Comparison of ENCODE assay signal across 8 cellular contexts in the genomic region with DNA sequence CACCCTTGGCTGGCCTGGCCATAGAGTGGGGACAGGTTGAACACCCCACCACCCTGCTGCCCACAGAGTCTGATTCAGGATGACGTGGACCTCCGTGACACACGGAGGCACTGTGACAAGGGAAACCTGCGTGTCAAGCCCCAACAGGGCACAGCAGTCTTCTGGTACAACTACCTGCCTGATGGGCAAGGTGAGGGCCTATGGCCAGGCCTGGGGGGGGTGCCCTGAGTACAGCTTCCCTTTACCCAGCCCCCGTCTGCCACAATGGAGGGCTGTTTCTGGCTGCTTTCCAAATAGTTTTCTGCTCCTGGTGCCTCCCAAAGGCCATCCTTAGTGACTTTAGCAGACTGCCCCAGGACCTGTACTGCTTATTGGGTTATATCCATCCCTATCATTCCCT. TPM values are rescaled to one million over a fixed set of nuclear protein-coding genes. Genes with fewer than 3 reads are reported as not detected.
DNase-seq lines count a peak whose midpoint lies in the region; ATAC-seq and TF ChIP-seq lines count a peak whose summit lies in the region.

No MANE protein-coding gene starts in this region.

- peak overlapping the region; percentile 99; the same call in 1 of the 2 replicates for H3K9ac ChIP-seq in SU-DHL-6 (ENCODE audit: low read length)

- peaks cover 9% of the 10 kb centered on the region for H3K4me1 ChIP-seq in GM23338 (ENCODE audit: insufficient read depth)

- H3F3A ChIP-seq in GM23338 (replicated peaks; ENCODE audit: low read depth) (0 out of 2 replicates have a peak, but pooled peaks cover 5% of the 10 kb centered on the region), SU-DHL-6 (ENCODE audit: insufficient read depth) (peaks cover 7% of the 10 kb centered on the region; the same call in 1 of the 2 replicates)

- H3K27ac Mint-ChIP-seq in GM23338 = no peak overlapping the region

- DNase-seq in GM23338 (ENCODE audit: low spot score) (no peak), fibroblast of the aortic adventitia (ENCODE audit: low read depth) (no peak), NCI-H2107 (lab: John Stamatoyannopoulos, UW) (no peak), 8988T (no peak), activated gamma-delta T cell treated with Interleukin-2 at 50 U/mL for 16 hours (no peak)
- DNase-seq in stimulated activated CD4-positive, alpha-beta T cell treated with anti-CD3 and anti-CD28 coated beads, Interleukin-15, amount 100 ng/mL, for 24 hours = no peak

- H3K27me3 Mint-ChIP-seq in GM23338 (ENCODE audit: insufficient read depth, low read depth, poor library complexity) = peaks cover 12% of the 10 kb centered on the region

- no peak for TF ChIP-seq CTCF in GM23338 (conservative IDR thresholded peaks at IDR 0.05; ENCODE audit: low read depth in 2 of 2)
- TF ChIP-seq CTCF in SU-DHL-6 (IDR thresholded peaks at IDR 0.05; ENCODE audit: insufficient read depth, low read length, poor library complexity, severe bottlenecking) = no peak
- no peak for TF ChIP-seq CTCF in fibroblast of the aortic adventitia (IDR thresholded peaks at IDR 0.05; ENCODE audit: insufficient read depth, low read length)

- H3K36me3 ChIP-seq in GM23338 (ENCODE audit: insufficient read depth) = no peaks in the 10 kb centered on the region
- H3K36me3 ChIP-seq in SU-DHL-6 (ENCODE audit: low read length) = no peaks in the 10 kb centered on the region

- H3K4me2 ChIP-seq in GM23338 (peak overlapping the region; percentile 95), SU-DHL-6 (ENCODE audit: low read depth, low read length, poor library complexity, severe bottlenecking) (peak overlapping the region; percentile 66)

- H3K4me3 Mint-ChIP-seq in GM23338 = peak overlapping the region; percentile 98

- peak overlapping the region; percentile 99 for H3K4me3 ChIP-seq in GM23338
- H3K4me3 ChIP-seq in SU-DHL-6 (ENCODE audit: insufficient read depth, low read length, poor library complexity, severe bottlenecking) = no peak overlapping the region
- H3K4me3 ChIP-seq in fibroblast of the aortic adventitia (ENCODE audit: low read depth, low read length) = peak overlapping the region; percentile 90
- peak overlapping the region in 4 of 7 experiments; percentile 39 to 74 (median 60) for H3K4me3 ChIP-seq in skin epidermis

- no peaks in the 10 kb centered on the region for H3K27me3 ChIP-seq in GM23338 (ENCODE audit: insufficient read depth)
- H3K27me3 ChIP-seq in SU-DHL-6 (ENCODE audit: low read length) = no peaks in the 10 kb centered on the region

- H3K4me1 Mint-ChIP-seq in GM23338 = peaks cover 15% of the 10 kb centered on the region

- H3K9me3 ChIP-seq in SU-DHL-6 (ENCODE audit: insufficient read depth, low read length) = no peaks in the 10 kb centered on the region

- H2AFZ ChIP-seq in GM23338 = no peak overlapping the region; the same call in 1 of the 2 replicates
- no peak overlapping the region for H2AFZ ChIP-seq in SU-DHL-6 (ENCODE audit: low read depth, low read length, severe bottlenecking)

- peaks cover 3% of the 10 kb centered on the region; the same call in 2 of the 3 replicates for H3K9me3 Mint-ChIP-seq in GM23338

- H3K36me3 Mint-ChIP-seq in GM23338 (ENCODE audit: low read depth) = peaks cover 14% of the 10 kb centered on the region

- H3K9me2 ChIP-seq in GM23338 (ENCODE audit: insufficient read depth) (no peaks in the 10 kb centered on the region; the same call in 1 of the 2 replicates), SU-DHL-6 (replicated peaks; ENCODE audit: insufficient read depth, low read length) (no peaks in the 10 kb centered on the region)

- no peak for ATAC-seq in GM23338

- H4K20me1 ChIP-seq in GM23338 (replicated peaks; ENCODE audit: insufficient read depth) = peaks cover 18% of the 10 kb centered on the region
- H4K20me1 ChIP-seq in SU-DHL-6 (ENCODE audit: low read depth, low read length) = peaks cover 6% of the 10 kb centered on the region; the same call in 1 of the 2 replicates

- H3K27ac ChIP-seq in GM23338 (ENCODE audit: low read depth) (no peak overlapping the region), SU-DHL-6 (ENCODE audit: low read depth, low read length) (no peak overlapping the region), skin epidermis (peak overlapping the region in 10 of 21 experiments; percentile 81 to 96 (median 90))

- H3K79me2 ChIP-seq in GM23338 (replicated peaks; ENCODE audit: insufficient read depth) = peaks cover 35% of the 10 kb centered on the region
- H3K79me2 ChIP-seq in SU-DHL-6 (ENCODE audit: insufficient read depth, low read length) = peaks cover 20% of the 10 kb centered on the region

TF ChIP-seq in GM23338, 12 proteins besides CTCF, POLR2A, EP300 and RAD21 (continues in another document):
- TF ChIP-seq ZNF331 (CRISPR knock-in tag; IDR thresholded peaks at IDR 0.05; ENCODE audit: low read depth) (no peak), STAT1 (IDR thresholded peaks at IDR 0.05; ENCODE audit: unreplicated experiment) (no peak)
- TF ChIP-seq, protein P1, sequence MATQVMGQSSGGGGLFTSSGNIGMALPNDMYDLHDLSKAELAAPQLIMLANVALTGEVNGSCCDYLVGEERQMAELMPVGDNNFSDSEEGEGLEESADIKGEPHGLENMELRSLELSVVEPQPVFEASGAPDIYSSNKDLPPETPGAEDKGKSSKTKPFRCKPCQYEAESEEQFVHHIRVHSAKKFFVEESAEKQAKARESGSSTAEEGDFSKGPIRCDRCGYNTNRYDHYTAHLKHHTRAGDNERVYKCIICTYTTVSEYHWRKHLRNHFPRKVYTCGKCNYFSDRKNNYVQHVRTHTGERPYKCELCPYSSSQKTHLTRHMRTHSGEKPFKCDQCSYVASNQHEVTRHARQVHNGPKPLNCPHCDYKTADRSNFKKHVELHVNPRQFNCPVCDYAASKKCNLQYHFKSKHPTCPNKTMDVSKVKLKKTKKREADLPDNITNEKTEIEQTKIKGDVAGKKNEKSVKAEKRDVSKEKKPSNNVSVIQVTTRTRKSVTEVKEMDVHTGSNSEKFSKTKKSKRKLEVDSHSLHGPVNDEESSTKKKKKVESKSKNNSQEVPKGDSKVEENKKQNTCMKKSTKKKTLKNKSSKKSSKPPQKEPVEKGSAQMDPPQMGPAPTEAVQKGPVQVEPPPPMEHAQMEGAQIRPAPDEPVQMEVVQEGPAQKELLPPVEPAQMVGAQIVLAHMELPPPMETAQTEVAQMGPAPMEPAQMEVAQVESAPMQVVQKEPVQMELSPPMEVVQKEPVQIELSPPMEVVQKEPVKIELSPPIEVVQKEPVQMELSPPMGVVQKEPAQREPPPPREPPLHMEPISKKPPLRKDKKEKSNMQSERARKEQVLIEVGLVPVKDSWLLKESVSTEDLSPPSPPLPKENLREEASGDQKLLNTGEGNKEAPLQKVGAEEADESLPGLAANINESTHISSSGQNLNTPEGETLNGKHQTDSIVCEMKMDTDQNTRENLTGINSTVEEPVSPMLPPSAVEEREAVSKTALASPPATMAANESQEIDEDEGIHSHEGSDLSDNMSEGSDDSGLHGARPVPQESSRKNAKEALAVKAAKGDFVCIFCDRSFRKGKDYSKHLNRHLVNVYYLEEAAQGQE (IDR thresholded peaks at IDR 0.05; ENCODE audit: unreplicated experiment) = no peak

RNA-seq across cellular contexts. Expression of a gene that starts 1.2 kb away (rescaled TPM):
- total RNA-seq in GM23338 (2014; rRNA removed; shearing (Covaris generic)) = 151 and 156 TPM in 2 replicates
- 76.5 and 83.7 TPM in 2 replicates for polyA plus RNA-seq in GM23338 (2016; fragmentation: Nextera tagmentation; extraction: Ambion mirVana)
- total RNA-seq in fibroblast of the aortic adventitia (ENCODE audit: low replicate concordance) = 65.4 and 99.8 TPM in 2 replicates

RNA-seq across cellular contexts. Expression of a gene that starts 12.4 kb away (rescaled TPM):
- total RNA-seq in GM23338 (2014; rRNA removed; shearing (Covaris generic)) = 38.0 and 57.7 TPM in 2 replicates
- 31.0 and 31.3 TPM in 2 replicates for polyA plus RNA-seq in GM23338 (2016; fragmentation: Nextera tagmentation; extraction: Ambion mirVana)
- 32.6 and 46.4 TPM in 2 replicates for total RNA-seq in fibroblast of the aortic adventitia (ENCODE audit: low replicate concordance)

RNA-seq across cellular contexts. Expression of a gene that starts 15.9 kb away (rescaled TPM):
- 32.3 and 49.9 TPM in 2 replicates for total RNA-seq in GM23338 (2014; rRNA removed; shearing (Covaris generic))
- polyA plus RNA-seq in GM23338 (2016; fragmentation: Nextera tagmentation; extraction: Ambion mirVana) = 118 and 122 TPM in 2 replicates
- 22.1 and 41.0 TPM in 2 replicates for total RNA-seq in fibroblast of the aortic adventitia (ENCODE audit: low replicate concordance)

RNA-seq across cellular contexts. Expression of a gene that starts 16.0 kb away (rescaled TPM):
- 22.1 and 28.7 TPM in 2 replicates for total RNA-seq in GM23338 (2014; rRNA removed; shearing (Covaris generic))
- polyA plus RNA-seq in GM23338 (2016; fragmentation: Nextera tagmentation; extraction: Ambion mirVana) = 15.9 and 17.9 TPM in 2 replicates
- 22.2 and 49.1 TPM in 2 replicates for total RNA-seq in fibroblast of the aortic adventitia (ENCODE audit: low replicate concordance)

RNA-seq across cellular contexts. Expression of a gene that starts 23.2 kb away (rescaled TPM):
- 297 and 314 TPM in 2 replicates for total RNA-seq in GM23338 (2014; rRNA removed; shearing (Covaris generic))
- polyA plus RNA-seq in GM23338 (2016; fragmentation: Nextera tagmentation; extraction: Ambion mirVana) = 198 and 216 TPM in 2 replicates
- 313 and 402 TPM in 2 replicates for total RNA-seq in fibroblast of the aortic adventitia (ENCODE audit: low replicate concordance)
